Comparison of ENCODE assay signal across 20 cellular contexts in genomic region chr11:84833488-84834086, GRCh38.
"Had no signal": no experiment of that assay in that cellular context is flagged by ENCODE, and none has a peak within 500 bp of the region (broad histone marks: within the 10 kb centered on the region; RNA-seq: fewer than 3 reads in every experiment).

No MANE protein-coding gene starts in this region.

- H3K9me3 ChIP-seq: pancreas, tibial artery, upper lobe of left lung, uterus had no signal

- H3K4me3 Mint-ChIP-seq: natural killer cell; stimulated activated effector memory CD8-positive, alpha-beta T cell treated with anti-CD3 and anti-CD28 coated beads, Interleukin-12 subunit alpha, Interleukin-12 subunit beta, amount 100 ng/mL, for 72 hours; stimulated activated naive CD8-positive, alpha-beta T cell treated with anti-CD3 and anti-CD28 coated beads, Interleukin-15, Interleukin-2, amounts not matched to agents 100 ng/mL and 50 ng/mL, for 24 hours had no signal

- H3K36me3 ChIP-seq: pancreas, tibial artery, upper lobe of left lung, uterus had no signal

- H3K4me3 ChIP-seq: dorsolateral prefrontal cortex, hepatocyte, pancreas, tibial artery, upper lobe of left lung, uterus had no signal

- H3K36me3 Mint-ChIP-seq: natural killer cell; stimulated activated effector memory CD8-positive, alpha-beta T cell treated with anti-CD3 and anti-CD28 coated beads, Interleukin-12 subunit alpha, Interleukin-12 subunit beta, amount 100 ng/mL, for 72 hours had no signal

- H3K4me1 ChIP-seq: pancreas, tibial artery, upper lobe of left lung, uterus had no signal

- H3K27me3 Mint-ChIP-seq: progenitor cell of endocrine pancreas; stimulated activated naive CD8-positive, alpha-beta T cell treated with anti-CD3 and anti-CD28 coated beads, Interleukin-15, Interleukin-2, amounts not matched to agents 100 ng/mL and 50 ng/mL, for 24 hours had no signal

- H3K27me3 ChIP-seq: dorsolateral prefrontal cortex, hepatocyte, pancreas, tibial artery, upper lobe of left lung, uterus had no signal

- H3K27ac Mint-ChIP-seq: natural killer cell; progenitor cell of endocrine pancreas; stimulated activated effector memory CD8-positive, alpha-beta T cell treated with anti-CD3 and anti-CD28 coated beads, Interleukin-12 subunit alpha, Interleukin-12 subunit beta, amount 100 ng/mL, for 72 hours; stimulated activated naive CD8-positive, alpha-beta T cell treated with anti-CD3 and anti-CD28 coated beads, Interleukin-15, Interleukin-2, amounts not matched to agents 100 ng/mL and 50 ng/mL, for 24 hours had no signal

- DNase-seq: cortex of kidney; dorsolateral prefrontal cortex; effector CD8-positive, alpha-beta T cell; foreskin melanocyte; head of caudate nucleus; kidney; left cardiac atrium; natural killer cell; occipital lobe; pancreas; right cardiac atrium; stimulated activated CD4-positive, alpha-beta T cell treated with anti-CD3 and anti-CD28 coated beads, Interleukin-4, amount 100 ng/mL, for 1 hour; stimulated activated CD8-positive, alpha-beta memory T cell treated with anti-CD3 and anti-CD28 coated beads, Interleukin-4, amount 100 ng/mL, for 48 hours; tibial artery; upper lobe of left lung; uterus had no signal

- H3K27ac ChIP-seq: dorsolateral prefrontal cortex, hepatocyte, pancreas, tibial artery, upper lobe of left lung, uterus had no signal

- ATAC-seq: left cardiac atrium; natural killer cell; pancreas; right cardiac atrium; stimulated activated effector memory CD8-positive, alpha-beta T cell treated with anti-CD3 and anti-CD28 coated beads, Interleukin-12 subunit alpha, Interleukin-12 subunit beta, amount 100 ng/mL, for 72 hours had no signal

- H3K4me1 Mint-ChIP-seq: natural killer cell; stimulated activated effector memory CD8-positive, alpha-beta T cell treated with anti-CD3 and anti-CD28 coated beads, Interleukin-12 subunit alpha, Interleukin-12 subunit beta, amount 100 ng/mL, for 72 hours had no signal

- H3K9me3 Mint-ChIP-seq: stimulated activated naive CD8-positive, alpha-beta T cell treated with anti-CD3 and anti-CD28 coated beads, Interleukin-15, Interleukin-2, amounts not matched to agents 100 ng/mL and 50 ng/mL, for 24 hours had no signal
